4 cellular contexts compared by ENCODE assay signal in the genomic region with DNA sequence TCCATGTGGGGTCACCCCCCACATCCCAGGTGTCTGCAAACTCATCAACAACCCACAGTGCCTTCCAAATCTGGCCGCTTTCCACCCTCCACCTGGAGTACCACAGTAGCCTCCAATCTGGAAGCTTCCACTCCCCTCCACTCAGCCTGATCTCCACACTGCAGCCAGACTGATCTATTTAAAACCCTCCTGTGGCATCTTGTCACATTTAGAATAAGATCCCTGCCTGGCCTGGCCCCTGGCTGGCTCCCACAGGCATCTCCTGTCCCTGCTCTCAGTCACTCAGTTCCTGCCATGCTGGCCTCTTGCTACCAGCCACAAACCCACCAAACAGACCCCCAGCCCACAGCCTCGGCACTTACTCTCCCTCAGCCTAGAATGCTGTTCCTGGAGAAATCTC. TPM values are rescaled to one million over a fixed set of nuclear protein-coding genes. Genes with fewer than 3 reads are reported as not detected.
"Had no signal": no experiment of that assay in that cellular context is flagged by ENCODE, and none has a peak within 500 bp of the region (broad histone marks: within the 10 kb centered on the region; RNA-seq: fewer than 3 reads in every experiment).

No MANE protein-coding gene starts in this region.

RNA-seq across cellular contexts. Expression of a gene that starts 28.9 kb away (rescaled TPM):
- total RNA-seq: H9, HT-29, IMR-90 had no signal
- polyA plus RNA-seq: GM23338, IMR-90 had no signal
